Comparison of ENCODE assay signal across 10 cellular contexts in genomic region chr4:130563891-130564418, GRCh38.
DNase-seq lines count a peak whose midpoint lies in the region; ATAC-seq and TF ChIP-seq lines count a peak whose summit lies in the region.
"Had no signal": no experiment of that assay in that cellular context is flagged by ENCODE, and none has a peak within 500 bp of the region (broad histone marks: within the 10 kb centered on the region; RNA-seq: fewer than 3 reads in every experiment).

No MANE protein-coding gene starts in this region.

- H3K4me3 ChIP-seq in brain microvascular endothelial cell (ENCODE audit: low read depth, low read length) = peak overlapping the region; percentile 47
- H3K4me3 ChIP-seq in lower lobe of right lung = peak overlapping the region; percentile 30
- H3K4me3 ChIP-seq: K562 had no signal

- DNase-seq in NCI-H69 (lab: John Stamatoyannopoulos, UW) (peak; percentile 30), brain microvascular endothelial cell (no peak), lower lobe of right lung (no peak), type B pancreatic cell (ENCODE audit: extremely low spot score, unreplicated experiment) (no peak), NCI-H446 (lab: John Stamatoyannopoulos, UW) (no peak)
- DNase-seq: activated naive CD8-positive, alpha-beta T cell treated with anti-CD3 and anti-CD28 coated beads for 36 hours; stimulated activated CD4-positive, alpha-beta T cell treated with anti-CD3 and anti-CD28 coated beads, Interleukin-4, amount 100 ng/mL, for 4 hours had no signal

- H3K9me3 Mint-ChIP-seq in type B pancreatic cell = peaks cover 4% of the 10 kb centered on the region

- no peak overlapping the region for H3K27ac ChIP-seq in brain microvascular endothelial cell
- H3K27ac ChIP-seq in lower lobe of right lung = no peak overlapping the region

- H3K4me3 Mint-ChIP-seq in type B pancreatic cell = peak overlapping the region; percentile 70
- H3K4me3 Mint-ChIP-seq: activated naive CD8-positive, alpha-beta T cell treated with anti-CD3 and anti-CD28 coated beads for 36 hours had no signal

- intact Hi-C loops in lower lobe of right lung (cut with DNase I) = no loop called here

- H3K36me3 ChIP-seq in brain microvascular endothelial cell (replicated peaks) (no peaks in the 10 kb centered on the region), lower lobe of right lung (no peaks in the 10 kb centered on the region)

- peaks cover 6% of the 10 kb centered on the region for H3K9me3 ChIP-seq in lower lobe of right lung

- no peaks in the 10 kb centered on the region for H3K36me3 Mint-ChIP-seq in type B pancreatic cell
- H3K36me3 Mint-ChIP-seq: activated naive CD8-positive, alpha-beta T cell treated with anti-CD3 and anti-CD28 coated beads for 36 hours had no signal

- H3K27me3 ChIP-seq in brain microvascular endothelial cell (replicated peaks) = no peaks in the 10 kb centered on the region
- no peaks in the 10 kb centered on the region for H3K27me3 ChIP-seq in lower lobe of right lung (ENCODE audit: low read depth)

- in situ Hi-C loops in brain microvascular endothelial cell (cut with HindIII; ENCODE audit: low pct_ligation_motif_present, low sequenced_read_pairs) = no loop called here

- ATAC-seq in lower lobe of right lung (peak in 1 of 2 donors; percentile 31), HG03196 (IDR thresholded peaks at IDR 0.05; ENCODE audit: unreplicated experiment) (no peak), GM18517 (IDR thresholded peaks at IDR 0.05; ENCODE audit: unreplicated experiment) (no peak)
- ATAC-seq: K562 had no signal

- H3K4me1 Mint-ChIP-seq in type B pancreatic cell (ENCODE audit: unreplicated experiment) = peaks cover 9% of the 10 kb centered on the region
- H3K4me1 Mint-ChIP-seq: activated naive CD8-positive, alpha-beta T cell treated with anti-CD3 and anti-CD28 coated beads for 36 hours had no signal

- TF ChIP-seq CTCF in brain microvascular endothelial cell (IDR thresholded peaks at IDR 0.05; ENCODE audit: low read depth, low read length, missing control alignments) (no peak), lower lobe of right lung (IDR thresholded peaks at IDR 0.05) (no peak), type B pancreatic cell (conservative IDR thresholded peaks at IDR 0.05) (no peak)

- no peaks in the 10 kb centered on the region for H3K4me1 ChIP-seq in lower lobe of right lung

- no peak overlapping the region for H3K27ac Mint-ChIP-seq in type B pancreatic cell
- H3K27ac Mint-ChIP-seq: activated naive CD8-positive, alpha-beta T cell treated with anti-CD3 and anti-CD28 coated beads for 36 hours had no signal

- H3K27me3 Mint-ChIP-seq in type B pancreatic cell = no peaks in the 10 kb centered on the region
- H3K27me3 Mint-ChIP-seq: activated naive CD8-positive, alpha-beta T cell treated with anti-CD3 and anti-CD28 coated beads for 36 hours had no signal
